1 cellular context compared by ENCODE assay signal in genomic region chr2:98013407-98014042, GRCh38.
TF ChIP-seq lines count a peak whose summit lies in the region.

No MANE protein-coding gene starts in this region.

TF ChIP-seq in HepG2, 621 proteins besides CTCF, POLR2A, EP300 and RAD21 (continued from another document and continues in another):
- TF ChIP-seq, protein P1, sequence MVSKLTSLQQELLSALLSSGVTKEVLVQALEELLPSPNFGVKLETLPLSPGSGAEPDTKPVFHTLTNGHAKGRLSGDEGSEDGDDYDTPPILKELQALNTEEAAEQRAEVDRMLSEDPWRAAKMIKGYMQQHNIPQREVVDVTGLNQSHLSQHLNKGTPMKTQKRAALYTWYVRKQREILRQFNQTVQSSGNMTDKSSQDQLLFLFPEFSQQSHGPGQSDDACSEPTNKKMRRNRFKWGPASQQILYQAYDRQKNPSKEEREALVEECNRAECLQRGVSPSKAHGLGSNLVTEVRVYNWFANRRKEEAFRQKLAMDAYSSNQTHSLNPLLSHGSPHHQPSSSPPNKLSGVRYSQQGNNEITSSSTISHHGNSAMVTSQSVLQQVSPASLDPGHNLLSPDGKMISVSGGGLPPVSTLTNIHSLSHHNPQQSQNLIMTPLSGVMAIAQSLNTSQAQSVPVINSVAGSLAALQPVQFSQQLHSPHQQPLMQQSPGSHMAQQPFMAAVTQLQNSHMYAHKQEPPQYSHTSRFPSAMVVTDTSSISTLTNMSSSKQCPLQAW (CRISPR knock-in tag; IDR thresholded peaks at IDR 0.05): 0 out of 2 replicates have a peak, but pooled peaks have one; percentile 41
- TF ChIP-seq STAG1 (CRISPR knock-in tag; IDR thresholded peaks at IDR 0.05): no peak
- TF ChIP-seq NR2F1 (CRISPR knock-in tag; IDR thresholded peaks at IDR 0.05): peak in 1 of 2 experiments; percentile 48; a peak in 1 of 4 replicates
- 0 out of 2 replicates have a peak, but pooled peaks have one; percentile 30 for TF ChIP-seq HMG20B (CRISPR knock-in tag; conservative IDR thresholded peaks at IDR 0.05)
- TF ChIP-seq FOXA1 (IDR thresholded peaks at IDR 0.05): no peak
- peak; percentile 62 for TF ChIP-seq FOXA1 (CRISPR knock-in tag; IDR thresholded peaks at IDR 0.05)
- peak; percentile 41 for TF ChIP-seq XRCC5 (optimal IDR thresholded peaks at IDR 0.05; ENCODE audit: low read length)
- peak; percentile 40; the same call in 1 of the 2 replicates for TF ChIP-seq BHLHE40 (IDR thresholded peaks at IDR 0.05; ENCODE audit: low read length)
- peak; percentile 56; the same call in 1 of the 2 replicates for TF ChIP-seq ZNF646 (CRISPR knock-in tag; IDR thresholded peaks at IDR 0.05)
- TF ChIP-seq NR2F6 (IDR thresholded peaks at IDR 0.05): peak; percentile 79
- TF ChIP-seq NR2F6 (CRISPR knock-in tag; IDR thresholded peaks at IDR 0.05): peak; percentile 25
- TF ChIP-seq FOXC1 (CRISPR knock-in tag; IDR thresholded peaks at IDR 0.05; ENCODE audit: borderline replicate concordance): peak; percentile 34; the same call in 1 of the 2 replicates
- peak; percentile 53 for TF ChIP-seq ASH2L (IDR thresholded peaks at IDR 0.05; ENCODE audit: insufficient read length, low read depth, low read length)
- no peak for TF ChIP-seq GTF3A (CRISPR knock-in tag; conservative IDR thresholded peaks at IDR 0.05)
- TF ChIP-seq, protein P2, sequence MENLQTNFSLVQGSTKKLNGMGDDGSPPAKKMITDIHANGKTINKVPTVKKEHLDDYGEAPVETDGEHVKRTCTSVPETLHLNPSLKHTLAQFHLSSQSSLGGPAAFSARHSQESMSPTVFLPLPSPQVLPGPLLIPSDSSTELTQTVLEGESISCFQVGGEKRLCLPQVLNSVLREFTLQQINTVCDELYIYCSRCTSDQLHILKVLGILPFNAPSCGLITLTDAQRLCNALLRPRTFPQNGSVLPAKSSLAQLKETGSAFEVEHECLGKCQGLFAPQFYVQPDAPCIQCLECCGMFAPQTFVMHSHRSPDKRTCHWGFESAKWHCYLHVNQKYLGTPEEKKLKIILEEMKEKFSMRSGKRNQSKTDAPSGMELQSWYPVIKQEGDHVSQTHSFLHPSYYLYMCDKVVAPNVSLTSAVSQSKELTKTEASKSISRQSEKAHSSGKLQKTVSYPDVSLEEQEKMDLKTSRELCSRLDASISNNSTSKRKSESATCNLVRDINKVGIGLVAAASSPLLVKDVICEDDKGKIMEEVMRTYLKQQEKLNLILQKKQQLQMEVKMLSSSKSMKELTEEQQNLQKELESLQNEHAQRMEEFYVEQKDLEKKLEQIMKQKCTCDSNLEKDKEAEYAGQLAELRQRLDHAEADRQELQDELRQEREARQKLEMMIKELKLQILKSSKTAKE (CRISPR knock-in tag; IDR thresholded peaks at IDR 0.05; ENCODE audit: borderline replicate concordance): no peak
- no peak for TF ChIP-seq PRPF4 (IDR thresholded peaks at IDR 0.05; ENCODE audit: low read depth, low read length, poor library complexity, severe bottlenecking)
- TF ChIP-seq FOXK1 (CRISPR knock-in tag; IDR thresholded peaks at IDR 0.05; ENCODE audit: borderline replicate concordance, low read depth): peak; percentile 16; the same call in 1 of the 2 replicates
- peak; percentile 51 for TF ChIP-seq ZNF788 (CRISPR knock-in tag; IDR thresholded peaks at IDR 0.05; ENCODE audit: borderline replicate concordance)
- TF ChIP-seq, protein P3, sequence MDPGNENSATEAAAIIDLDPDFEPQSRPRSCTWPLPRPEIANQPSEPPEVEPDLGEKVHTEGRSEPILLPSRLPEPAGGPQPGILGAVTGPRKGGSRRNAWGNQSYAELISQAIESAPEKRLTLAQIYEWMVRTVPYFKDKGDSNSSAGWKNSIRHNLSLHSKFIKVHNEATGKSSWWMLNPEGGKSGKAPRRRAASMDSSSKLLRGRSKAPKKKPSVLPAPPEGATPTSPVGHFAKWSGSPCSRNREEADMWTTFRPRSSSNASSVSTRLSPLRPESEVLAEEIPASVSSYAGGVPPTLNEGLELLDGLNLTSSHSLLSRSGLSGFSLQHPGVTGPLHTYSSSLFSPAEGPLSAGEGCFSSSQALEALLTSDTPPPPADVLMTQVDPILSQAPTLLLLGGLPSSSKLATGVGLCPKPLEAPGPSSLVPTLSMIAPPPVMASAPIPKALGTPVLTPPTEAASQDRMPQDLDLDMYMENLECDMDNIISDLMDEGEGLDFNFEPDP (CRISPR knock-in tag; conservative IDR thresholded peaks at IDR 0.05): 0 out of 2 replicates have a peak, but pooled peaks have one; percentile 69
- peak; percentile 93 for TF ChIP-seq PRDM10 (CRISPR knock-in tag; IDR thresholded peaks at IDR 0.05; ENCODE audit: low read depth)
- TF ChIP-seq ZNF33B (CRISPR knock-in tag; IDR thresholded peaks at IDR 0.05): 0 out of 2 replicates have a peak, but pooled peaks have one; percentile 43
- TF ChIP-seq ZNF501 (CRISPR knock-in tag; IDR thresholded peaks at IDR 0.05): peak; percentile 54; the same call in 1 of the 2 replicates
- TF ChIP-seq, protein P4, sequence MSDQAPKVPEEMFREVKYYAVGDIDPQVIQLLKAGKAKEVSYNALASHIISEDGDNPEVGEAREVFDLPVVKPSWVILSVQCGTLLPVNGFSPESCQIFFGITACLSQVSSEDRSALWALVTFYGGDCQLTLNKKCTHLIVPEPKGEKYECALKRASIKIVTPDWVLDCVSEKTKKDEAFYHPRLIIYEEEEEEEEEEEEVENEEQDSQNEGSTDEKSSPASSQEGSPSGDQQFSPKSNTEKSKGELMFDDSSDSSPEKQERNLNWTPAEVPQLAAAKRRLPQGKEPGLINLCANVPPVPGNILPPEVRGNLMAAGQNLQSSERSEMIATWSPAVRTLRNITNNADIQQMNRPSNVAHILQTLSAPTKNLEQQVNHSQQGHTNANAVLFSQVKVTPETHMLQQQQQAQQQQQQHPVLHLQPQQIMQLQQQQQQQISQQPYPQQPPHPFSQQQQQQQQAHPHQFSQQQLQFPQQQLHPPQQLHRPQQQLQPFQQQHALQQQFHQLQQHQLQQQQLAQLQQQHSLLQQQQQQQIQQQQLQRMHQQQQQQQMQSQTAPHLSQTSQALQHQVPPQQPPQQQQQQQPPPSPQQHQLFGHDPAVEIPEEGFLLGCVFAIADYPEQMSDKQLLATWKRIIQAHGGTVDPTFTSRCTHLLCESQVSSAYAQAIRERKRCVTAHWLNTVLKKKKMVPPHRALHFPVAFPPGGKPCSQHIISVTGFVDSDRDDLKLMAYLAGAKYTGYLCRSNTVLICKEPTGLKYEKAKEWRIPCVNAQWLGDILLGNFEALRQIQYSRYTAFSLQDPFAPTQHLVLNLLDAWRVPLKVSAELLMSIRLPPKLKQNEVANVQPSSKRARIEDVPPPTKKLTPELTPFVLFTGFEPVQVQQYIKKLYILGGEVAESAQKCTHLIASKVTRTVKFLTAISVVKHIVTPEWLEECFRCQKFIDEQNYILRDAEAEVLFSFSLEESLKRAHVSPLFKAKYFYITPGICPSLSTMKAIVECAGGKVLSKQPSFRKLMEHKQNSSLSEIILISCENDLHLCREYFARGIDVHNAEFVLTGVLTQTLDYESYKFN (CRISPR knock-in tag; conservative IDR thresholded peaks at IDR 0.05): peak; percentile 54
- TF ChIP-seq NCOA1 (CRISPR knock-in tag; IDR thresholded peaks at IDR 0.05): 0 out of 2 replicates have a peak, but pooled peaks have one; percentile 18
- TF ChIP-seq ZMYM4 (CRISPR knock-in tag; IDR thresholded peaks at IDR 0.05): peak; percentile 62
- peak; percentile 35; the same call in 1 of the 2 replicates for TF ChIP-seq NCOA2 (CRISPR knock-in tag; IDR thresholded peaks at IDR 0.05)
- TF ChIP-seq HNRNPLL (IDR thresholded peaks at IDR 0.05; ENCODE audit: low read depth, low read length, poor library complexity, severe bottlenecking): no peak
- 0 out of 2 replicates have a peak, but pooled peaks have one; percentile 50 for TF ChIP-seq IRF2 (CRISPR knock-in tag; IDR thresholded peaks at IDR 0.05)
- TF ChIP-seq ZNF792 (CRISPR knock-in tag; IDR thresholded peaks at IDR 0.05): 0 out of 2 replicates have a peak, but pooled peaks have one; percentile 22
- TF ChIP-seq, protein P5, sequence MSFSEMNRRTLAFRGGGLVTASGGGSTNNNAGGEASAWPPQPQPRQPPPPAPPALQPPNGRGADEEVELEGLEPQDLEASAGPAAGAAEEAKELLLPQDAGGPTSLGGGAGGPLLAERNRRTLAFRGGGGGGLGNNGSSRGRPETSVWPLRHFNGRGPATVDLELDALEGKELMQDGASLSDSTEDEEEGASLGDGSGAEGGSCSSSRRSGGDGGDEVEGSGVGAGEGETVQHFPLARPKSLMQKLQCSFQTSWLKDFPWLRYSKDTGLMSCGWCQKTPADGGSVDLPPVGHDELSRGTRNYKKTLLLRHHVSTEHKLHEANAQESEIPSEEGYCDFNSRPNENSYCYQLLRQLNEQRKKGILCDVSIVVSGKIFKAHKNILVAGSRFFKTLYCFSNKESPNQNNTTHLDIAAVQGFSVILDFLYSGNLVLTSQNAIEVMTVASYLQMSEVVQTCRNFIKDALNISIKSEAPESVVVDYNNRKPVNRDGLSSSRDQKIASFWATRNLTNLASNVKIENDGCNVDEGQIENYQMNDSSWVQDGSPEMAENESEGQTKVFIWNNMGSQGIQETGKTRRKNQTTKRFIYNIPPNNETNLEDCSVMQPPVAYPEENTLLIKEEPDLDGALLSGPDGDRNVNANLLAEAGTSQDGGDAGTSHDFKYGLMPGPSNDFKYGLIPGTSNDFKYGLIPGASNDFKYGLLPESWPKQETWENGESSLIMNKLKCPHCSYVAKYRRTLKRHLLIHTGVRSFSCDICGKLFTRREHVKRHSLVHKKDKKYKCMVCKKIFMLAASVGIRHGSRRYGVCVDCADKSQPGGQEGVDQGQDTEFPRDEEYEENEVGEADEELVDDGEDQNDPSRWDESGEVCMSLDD (CRISPR knock-in tag; IDR thresholded peaks at IDR 0.05; ENCODE audit: borderline replicate concordance): 0 out of 2 replicates have a peak, but pooled peaks have one; percentile 30
- TF ChIP-seq PHF21A (CRISPR knock-in tag; IDR thresholded peaks at IDR 0.05): 0 out of 2 replicates have a peak, but pooled peaks have one; percentile 26
- TF ChIP-seq ZNF644 (CRISPR knock-in tag; IDR thresholded peaks at IDR 0.05; ENCODE audit: low read depth): peak; percentile 14; the same call in 1 of the 2 replicates
- 0 out of 2 replicates have a peak, but pooled peaks have one; percentile 26 for TF ChIP-seq HDAC1 (CRISPR knock-in tag; IDR thresholded peaks at IDR 0.05)
- no peak for TF ChIP-seq JUNB (CRISPR knock-in tag; IDR thresholded peaks at IDR 0.05; ENCODE audit: borderline replicate concordance)
- TF ChIP-seq ZSCAN29 (CRISPR knock-in tag; conservative IDR thresholded peaks at IDR 0.05): peak; percentile 43; the same call in 1 of the 2 replicates
- TF ChIP-seq ZNF260 (CRISPR knock-in tag; IDR thresholded peaks at IDR 0.05; ENCODE audit: borderline replicate concordance, low read depth): no peak
- TF ChIP-seq TBX2 (CRISPR knock-in tag; IDR thresholded peaks at IDR 0.05; ENCODE audit: borderline replicate concordance): peak; percentile 54; the same call in 1 of the 2 replicates
